In the genomic region with DNA sequence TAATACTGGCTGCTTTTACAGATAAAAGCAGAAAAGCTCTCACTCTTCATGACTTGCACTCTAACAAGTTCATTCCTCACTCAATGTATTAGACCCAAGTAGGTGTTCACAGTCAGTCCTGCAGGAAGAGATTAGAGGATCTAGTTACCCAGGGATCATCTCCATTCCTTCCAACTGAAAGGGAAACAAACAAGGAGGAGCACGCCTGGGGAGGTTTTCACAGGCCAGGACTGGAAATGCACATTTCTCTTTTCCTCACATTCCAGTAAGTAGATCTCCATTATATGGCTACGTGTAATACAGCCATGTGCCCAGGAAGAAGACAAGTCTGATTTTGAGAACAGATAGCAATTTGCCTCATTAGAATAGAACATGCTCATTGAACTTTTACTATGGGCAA, we compare ENCODE assay signal across 14 cellular contexts.
DNase-seq lines count a peak whose midpoint lies in the region; ATAC-seq, FAIRE-seq and TF ChIP-seq lines count a peak whose summit lies in the region.
"Had no signal": no experiment of that assay in that cellular context is flagged by ENCODE, and none has a peak within 500 bp of the region (broad histone marks: within the 10 kb centered on the region; RNA-seq: fewer than 3 reads in every experiment).

No MANE protein-coding gene starts in this region.

- H4K5ac ChIP-seq in H1 (ENCODE audit: insufficient read length, low read depth, low read length), result no peak overlapping the region

- no peak overlapping the region for H3K9ac ChIP-seq in H1 (replicated peaks in 1 of 4; ENCODE audit: extremely low read depth in 1 of 4, low read depth in 3 of 4, low read length in 3 of 4)
- H3K9ac ChIP-seq: BLaER1 treated with 17β-estradiol and CSF1 and Interleukin-3, amounts not matched to agents 10 nM and 100 nM; GM23248 had no signal

- H4K91ac ChIP-seq in H1 (replicated peaks; ENCODE audit: insufficient read length, low read length), result no peak overlapping the region

- no peak overlapping the region for H3K27ac ChIP-seq in GM23338 (ENCODE audit: low read depth)
- H3K27ac ChIP-seq in H1 (ENCODE audit: low read depth, low read length), result no peak overlapping the region
- no peak overlapping the region for H3K27ac ChIP-seq in Peyer's patch
- H3K27ac ChIP-seq: BLaER1 treated with 17β-estradiol and CSF1 and Interleukin-3, amounts not matched to agents 10 nM and 100 nM; GM23248 had no signal

- no peak overlapping the region for H3K18ac ChIP-seq in H1 (ENCODE audit: extremely low read depth, low read length)

- no peaks in the 10 kb centered on the region; the same call in 2 of the 3 replicates for H3K9me3 Mint-ChIP-seq in GM23338
- H3K9me3 Mint-ChIP-seq in nephron progenitor cell, result no peaks in the 10 kb centered on the region
- H3K9me3 Mint-ChIP-seq: H9 had no signal

- peak overlapping the region; percentile 36 for H3K4ac ChIP-seq in H1 (replicated peaks; ENCODE audit: insufficient read length, low read depth, low read length)

- no peak for TF ChIP-seq EP300 in H1 (IDR thresholded peaks at IDR 0.05; ENCODE audit: borderline replicate concordance in 1 of 2, low read depth in 2 of 2, low read length in 2 of 2)

- H3K79me2 ChIP-seq in GM23338 (replicated peaks; ENCODE audit: insufficient read depth) (no peaks in the 10 kb centered on the region), H1 (ENCODE audit: control insufficient read depth in 1 of 2, insufficient read depth in 2 of 2, low read length in 2 of 2) (no peaks in the 10 kb centered on the region)

- no peaks in the 10 kb centered on the region for H3K36me3 ChIP-seq in GM23338 (ENCODE audit: insufficient read depth)
- H3K36me3 ChIP-seq in H1 (ENCODE audit: control insufficient read depth in 2 of 4, insufficient read depth in 4 of 4, low read length in 3 of 4), result no peaks in the 10 kb centered on the region
- no peaks in the 10 kb centered on the region for H3K36me3 ChIP-seq in Peyer's patch
- H3K36me3 ChIP-seq: BLaER1 treated with 17β-estradiol and CSF1 and Interleukin-3, amounts not matched to agents 10 nM and 100 nM had no signal

- H2BK20ac ChIP-seq in H1 (ENCODE audit: low read length), result peak overlapping the region; percentile 87; the same call in 1 of the 2 replicates

- CTCF ChIA-PET in H1 (lab: Charles Lee; ENCODE audit: partially characterized antibody), result no interaction called here

- H3K4me3 Mint-ChIP-seq in GM23338 (no peak overlapping the region), nephron progenitor cell (no peak overlapping the region)
- H3K4me3 Mint-ChIP-seq: CD4-positive, CD25-positive, alpha-beta regulatory T cell; H9 had no signal

- peak overlapping the region; percentile 29; the same call in 1 of the 2 replicates for H3K27ac Mint-ChIP-seq in GM23338
- H3K27ac Mint-ChIP-seq in nephron progenitor cell, result peak overlapping the region; percentile 36
- H3K27ac Mint-ChIP-seq: CD4-positive, CD25-positive, alpha-beta regulatory T cell had no signal

- FAIRE-seq in H1 (lab: Jason Lieb, UNC), result no peak
- FAIRE-seq: GM12891 had no signal

- H3F3A ChIP-seq in GM23338 (replicated peaks; ENCODE audit: low read depth), result no peaks in the 10 kb centered on the region

- no peak overlapping the region for H3K4me2 ChIP-seq in GM23338
- no peak overlapping the region for H3K4me2 ChIP-seq in H1 (ENCODE audit: insufficient read depth in 1 of 2, low read depth in 2 of 2, low read length in 2 of 2)
- H3K4me2 ChIP-seq: BLaER1 treated with 17β-estradiol and CSF1 and Interleukin-3, amounts not matched to agents 10 nM and 100 nM had no signal

- no peak for TF ChIP-seq RAD21 in H1 (IDR thresholded peaks at IDR 0.05 in 1 of 2, conservative IDR thresholded peaks at IDR 0.05 in 1 of 2; ENCODE audit: low read depth in 2 of 2, low read length in 2 of 2)

- H2AK5ac ChIP-seq in H1 (ENCODE audit: low read depth, low read length), result no peak overlapping the region

- no peaks in the 10 kb centered on the region for H3K79me1 ChIP-seq in H1 (ENCODE audit: low read depth, low read length)

- POLR2A ChIA-PET in H1 (lab: Charles Lee; ENCODE audit: partially characterized antibody), result no interaction called here

- ATAC-seq in GM23338 (no peak), Right ventricle myocardium superior (ENCODE audit: poor library complexity) (no peak)

- H2BK15ac ChIP-seq in H1 (ENCODE audit: low read length), result no peak overlapping the region

- no peak overlapping the region for H3K56ac ChIP-seq in H1 (replicated peaks; ENCODE audit: insufficient read length, low read depth, low read length)

- no peak overlapping the region for H3K23ac ChIP-seq in H1 (ENCODE audit: insufficient read length)

- H4K8ac ChIP-seq in H1 (ENCODE audit: extremely low read depth, insufficient read depth, low read length), result no peak overlapping the region

- H3K4me3 ChIP-seq in GM23338 (no peak overlapping the region), H1 (ENCODE audit: extremely low read depth in 1 of 4, insufficient read depth in 2 of 4, low read depth in 3 of 4, low read length in 4 of 4) (no peak overlapping the region), Peyer's patch (no peak overlapping the region)
- H3K4me3 ChIP-seq: BLaER1 treated with 17β-estradiol and CSF1 and Interleukin-3, amounts not matched to agents 10 nM and 100 nM; GM23248 had no signal

- peak; percentile 4 for DNase-seq in GM23338 (ENCODE audit: low spot score)
- no peak for DNase-seq in H1 (ENCODE audit: low read depth in 1 of 2, low spot score in 2 of 2)
- peak; percentile 9 for DNase-seq in iPS-NIHi7 (ENCODE audit: extremely low spot score)
- DNase-seq in nephron progenitor cell, result no peak
- DNase-seq in Right ventricle myocardium superior, result no peak
- no peak for DNase-seq in cardiac septum (ENCODE audit: low spot score)
- no peak for DNase-seq in Peyer's patch
- DNase-seq: ACHN; CD4-positive, CD25-positive, alpha-beta regulatory T cell; DMS 273 treated with DMSO at 0.1 percent for 48 hours; GM23248; H9 had no signal

- no peak for TF ChIP-seq CTCF in GM23338 (conservative IDR thresholded peaks at IDR 0.05; ENCODE audit: low read depth in 2 of 2)
- no peak for TF ChIP-seq CTCF in H1 (IDR thresholded peaks at IDR 0.05; ENCODE audit: control extremely low read depth in 1 of 3, insufficient read depth in 1 of 3, low read depth in 1 of 3, low read length in 3 of 3)
- TF ChIP-seq CTCF in nephron progenitor cell (IDR thresholded peaks at IDR 0.05), result no peak
- TF ChIP-seq CTCF in Peyer's patch (IDR thresholded peaks at IDR 0.05), result no peak

- no peak overlapping the region for H3K14ac ChIP-seq in H1 (ENCODE audit: insufficient read length)

- H2AFZ ChIP-seq in GM23338, result no peak overlapping the region
- H2AFZ ChIP-seq in H1 (ENCODE audit: low read length), result peak overlapping the region; percentile 56; the same call in 1 of the 2 replicates
- H2AFZ ChIP-seq: GM23248 had no signal

- no peaks in the 10 kb centered on the region for H4K20me1 ChIP-seq in GM23338 (replicated peaks; ENCODE audit: insufficient read depth)
- no peaks in the 10 kb centered on the region for H4K20me1 ChIP-seq in H1 (replicated peaks in 1 of 2; ENCODE audit: control insufficient read depth in 1 of 2, insufficient read depth in 2 of 2, low read length in 2 of 2)
- H4K20me1 ChIP-seq: BLaER1 treated with 17β-estradiol and CSF1 and Interleukin-3, amounts not matched to agents 10 nM and 100 nM had no signal

- no peaks in the 10 kb centered on the region; a peak in 1 of 4 replicates for H3K9me3 ChIP-seq in H1 (ENCODE audit: insufficient read depth in 2 of 2, low read depth in 1 of 2, low read length in 1 of 2)
- H3K9me3 ChIP-seq in Peyer's patch, result no peaks in the 10 kb centered on the region
- H3K9me3 ChIP-seq: BLaER1 treated with 17β-estradiol and CSF1 and Interleukin-3, amounts not matched to agents 10 nM and 100 nM had no signal

- H2BK120ac ChIP-seq in H1 (replicated peaks; ENCODE audit: low read depth, low read length), result no peak overlapping the region

- no peak overlapping the region for H2BK12ac ChIP-seq in H1 (ENCODE audit: low read depth, low read length)

- H3K4me1 Mint-ChIP-seq in GM23338 (peaks cover 30% of the 10 kb centered on the region), nephron progenitor cell (peaks cover 6% of the 10 kb centered on the region)
- H3K4me1 Mint-ChIP-seq: CD4-positive, CD25-positive, alpha-beta regulatory T cell had no signal

- H3K36me3 Mint-ChIP-seq in GM23338 (ENCODE audit: low read depth), result no peaks in the 10 kb centered on the region; the same call in 1 of the 3 replicates
- H3K36me3 Mint-ChIP-seq in nephron progenitor cell (ENCODE audit: low read depth), result no peaks in the 10 kb centered on the region
- H3K36me3 Mint-ChIP-seq: CD4-positive, CD25-positive, alpha-beta regulatory T cell had no signal

- peaks cover 23% of the 10 kb centered on the region for H3K4me1 ChIP-seq in GM23338 (ENCODE audit: insufficient read depth)
- peaks cover 0 to 19% (median under 1%) of the 10 kb centered on the region in 4 experiments; a peak in 5 of 7 replicates for H3K4me1 ChIP-seq in H1 (replicated peaks in 1 of 4; ENCODE audit: control insufficient read depth in 3 of 4, insufficient read depth in 4 of 4, low read length in 3 of 4)
- no peaks in the 10 kb centered on the region for H3K4me1 ChIP-seq in Peyer's patch
- H3K4me1 ChIP-seq: BLaER1 treated with 17β-estradiol and CSF1 and Interleukin-3, amounts not matched to agents 10 nM and 100 nM had no signal

- intact Hi-C loops in Right ventricle myocardium superior (cut with DNase I) (no loop called here), cardiac septum (cut with DNase I) (no loop called here)

- no peak overlapping the region for H2BK5ac ChIP-seq in H1 (ENCODE audit: low read depth, low read length)

- TF ChIP-seq POLR2A in H1 (IDR thresholded peaks at IDR 0.05; ENCODE audit: control extremely low read depth in 1 of 2, low read depth in 2 of 2, low read length in 2 of 2) (no peak), Peyer's patch (IDR thresholded peaks at IDR 0.05) (no peak)

- H3K9me2 ChIP-seq in GM23338 (ENCODE audit: insufficient read depth), result no peaks in the 10 kb centered on the region

- H3K27me3 Mint-ChIP-seq in GM23338 (ENCODE audit: insufficient read depth, low read depth, poor library complexity), result no peaks in the 10 kb centered on the region
- no peaks in the 10 kb centered on the region for H3K27me3 Mint-ChIP-seq in nephron progenitor cell (ENCODE audit: low read depth, poor library complexity)
- H3K27me3 Mint-ChIP-seq: CD4-positive, CD25-positive, alpha-beta regulatory T cell had no signal

- H3K27me3 ChIP-seq in GM23338 (ENCODE audit: insufficient read depth) (no peaks in the 10 kb centered on the region), H1 (replicated peaks in 1 of 4; ENCODE audit: control insufficient read depth in 3 of 4, extremely low read depth in 1 of 4, insufficient read depth in 3 of 4, low read length in 3 of 4) (no peaks in the 10 kb centered on the region), Peyer's patch (no peaks in the 10 kb centered on the region)
- H3K27me3 ChIP-seq: BLaER1 treated with 17β-estradiol and CSF1 and Interleukin-3, amounts not matched to agents 10 nM and 100 nM had no signal

- H3K23me2 ChIP-seq in H1 (ENCODE audit: low read depth, low read length), result no peaks in the 10 kb centered on the region

- WGBS in H1 (ENCODE audit: extremely low coverage in 1 of 2, insufficient coverage in 1 of 2, insufficient read length in 1 of 2, insufficient replicate concordance in 2 of 2, low coverage in 1 of 2, low lambda C conversion rate in 2 of 2, missing lambda C conversion rate in 1 of 2), 2 experiments, result 81% methylated on average over 2 of the region's 2 CpGs; no CpG with 5 or more reads in 1 of the 2 experiments

TF ChIP-seq in H1, 55 proteins besides CTCF, POLR2A, EP300 and RAD21 (continues in another document):
- TF ChIP-seq RXRA (IDR thresholded peaks at IDR 0.05; ENCODE audit: insufficient read depth, low read depth, low read length), result no peak

Comparison
In these comparisons a context has a peak if more than half of its experiments do, and no peak if none do; other contexts are left out.
1. DNase-seq: peak in GM23338 (single experiment) and iPS-NIHi7 (single experiment); none in H1 (0 of 2), nephron progenitor cell (single experiment), Right ventricle myocardium superior (single experiment), cardiac septum (single experiment) and Peyer's patch (0 of 3).